22 cellular contexts compared by ENCODE assay signal in the genomic region with DNA sequence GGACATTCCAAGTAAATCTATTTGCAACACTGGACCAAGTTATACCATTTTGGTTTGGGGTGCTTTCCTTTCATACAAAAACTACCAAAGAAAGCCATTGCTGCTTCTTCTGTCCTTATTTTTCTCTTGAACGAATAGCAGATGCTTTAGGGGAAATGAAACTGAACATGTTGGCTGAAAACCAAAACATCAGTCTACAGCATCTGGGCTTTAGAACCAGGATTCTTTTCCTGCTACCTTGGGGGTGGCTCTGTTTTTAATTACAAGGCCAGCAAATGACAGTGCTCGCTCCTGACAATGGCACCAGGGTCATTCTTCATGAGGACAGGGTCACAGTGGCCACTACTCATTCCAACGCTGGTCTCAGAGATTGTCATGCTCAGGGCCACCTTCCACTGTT.
A peak's percentile ranks its signal among the peaks of the same experiment; 100 is the strongest.
DNase-seq lines count a peak whose midpoint lies in the region; ATAC-seq and FAIRE-seq lines count a peak whose summit lies in the region.
"Had no signal": no experiment of that assay in that cellular context is flagged by ENCODE, and none has a peak within 500 bp of the region (broad histone marks: within the 10 kb centered on the region; RNA-seq: fewer than 3 reads in every experiment).

No MANE protein-coding gene starts in this region.

- no peak overlapping the region for H3K27ac Mint-ChIP-seq in memory B cell
- H3K27ac Mint-ChIP-seq: CD4-positive, alpha-beta memory T cell; H9; T-cell had no signal

- no peaks in the 10 kb centered on the region for H3K4me1 Mint-ChIP-seq in memory B cell
- H3K4me1 Mint-ChIP-seq: CD4-positive, alpha-beta memory T cell; T-cell had no signal

- H3K36me3 Mint-ChIP-seq in memory B cell: no peaks in the 10 kb centered on the region
- H3K36me3 Mint-ChIP-seq: CD4-positive, alpha-beta memory T cell; T-cell had no signal

- peak; percentile 29 for FAIRE-seq in GM18507 (lab: Jason Lieb, UNC)
- FAIRE-seq: A549 had no signal

- ATAC-seq in GM21515 (IDR thresholded peaks at IDR 0.05; ENCODE audit: unreplicated experiment) (peak; percentile 61), HG03342 (IDR thresholded peaks at IDR 0.05; ENCODE audit: unreplicated experiment) (peak; percentile 65), memory B cell (ENCODE audit: low read depth) (peak; percentile 44)
- ATAC-seq: A549, T-cell had no signal

- no peaks in the 10 kb centered on the region for H3K27me3 Mint-ChIP-seq in memory B cell

- H3K9me3 Mint-ChIP-seq in memory B cell: no peaks in the 10 kb centered on the region
- H3K9me3 Mint-ChIP-seq: CD4-positive, alpha-beta memory T cell; T-cell had no signal

- DNase-seq in GM18507 (ENCODE audit: extremely low spot score, insufficient read length, low read depth): no peak
- no peak for DNase-seq in memory B cell (ENCODE audit: low spot score in 2 of 2)
- no peak for DNase-seq in mesenteric fat pad (ENCODE audit: low spot score)
- no peak for DNase-seq in stimulated activated CD4-positive, alpha-beta T cell treated with anti-CD3 and anti-CD28 coated beads, Interleukin-15, amount 100 ng/mL, for 24 hours
- DNase-seq in NCI-H2227 treated with DMSO at 0.1 percent for 48 hours (lab: John Stamatoyannopoulos, UW): no peak
- DNase-seq: CD4-positive, alpha-beta memory T cell; DMS53; EL; H9; Kasumi-1; MG63; NCI-H1105 treated with DMSO at 0.1 percent for 48 hours; NCI-H1694; NCI-H2081 treated with DMSO at 0.1 percent for 48 hours; NCI-H510A; NCI-H748 treated with DMSO at 0.1 percent for 48 hours; OCI-M1; SHP77; T-cell had no signal

- no peak overlapping the region for H3K4me3 Mint-ChIP-seq in memory B cell
- H3K4me3 Mint-ChIP-seq: CD4-positive, alpha-beta memory T cell; H9; T-cell had no signal
